Comparison of ENCODE assay signal across 1 cellular context in genomic region chr2:150474326-150475074, GRCh38.
TF ChIP-seq lines count a peak whose summit lies in the region.

No MANE protein-coding gene starts in this region.

TF ChIP-seq in SK-N-SH, 30 proteins besides CTCF, POLR2A, EP300 and RAD21 (continued from another document):
- TF ChIP-seq POLR2AphosphoS5 (IDR thresholded peaks at IDR 0.05; ENCODE audit: low read depth, low read length), result peak; percentile 41; the same call in 1 of the 2 replicates
- 0 out of 2 replicates have a peak, but pooled peaks have one; percentile 22 for TF ChIP-seq RXRA (IDR thresholded peaks at IDR 0.05; ENCODE audit: borderline replicate concordance, low read depth)
- no peak for TF ChIP-seq PBX3 (IDR thresholded peaks at IDR 0.05)
- TF ChIP-seq TCF12 (IDR thresholded peaks at IDR 0.05), result peak; percentile 58
